ENCODE assay signal across 19 cellular contexts in the genomic region with DNA sequence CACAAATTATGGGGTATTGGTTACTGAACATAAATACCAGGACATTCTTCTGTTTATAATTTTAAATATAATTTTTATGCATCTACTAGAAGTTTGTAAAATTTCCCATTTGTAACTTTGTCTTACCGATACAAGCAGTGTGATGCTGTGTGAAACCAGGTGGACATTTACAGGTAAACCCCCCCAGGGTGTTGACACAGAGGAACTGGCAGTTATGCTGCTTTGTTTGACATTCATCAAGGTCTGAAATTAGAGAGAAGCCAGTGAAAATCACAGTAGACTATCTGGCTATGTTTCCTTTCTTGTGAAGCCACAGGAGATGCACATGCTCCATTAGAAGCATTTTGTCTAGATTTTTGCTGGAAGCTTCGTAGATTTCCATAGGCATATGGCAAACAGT.
"Had no signal": no experiment of that assay in that cellular context is flagged by ENCODE, and none has a peak within 500 bp of the region (broad histone marks: within the 10 kb centered on the region; RNA-seq: fewer than 3 reads in every experiment).

No MANE protein-coding gene starts in this region.

- FAIRE-seq: kidney, pancreas had no signal

- DNase-seq: dermis blood vessel endothelial cell; effector CD8-positive, alpha-beta T cell; foreskin melanocyte; head of caudate nucleus; kidney; left cardiac atrium; left ventricle myocardium superior; mesenchymal stem cell; midbrain; naive B cell; occipital lobe; pancreas; right lobe of liver; stimulated activated CD4-positive, alpha-beta T cell treated with anti-CD3 and anti-CD28 coated beads, Interleukin-4, amount 100 ng/mL, for 1 hour; stimulated activated CD8-positive, alpha-beta memory T cell treated with anti-CD3 and anti-CD28 coated beads, Interleukin-4, amount 100 ng/mL, for 48 hours; stimulated activated naive CD8-positive, alpha-beta T cell treated with anti-CD3 and anti-CD28 coated beads, Interleukin-15, Interleukin-2, amounts not matched to agents 100 U/mL and 50 U/mL, for 24 hours; thyroid gland; upper lobe of right lung had no signal

- ATAC-seq: left cardiac atrium; left ventricle myocardium superior; pancreas; right lobe of liver; stimulated activated effector memory CD8-positive, alpha-beta T cell treated with anti-CD3 and anti-CD28 coated beads, Interleukin-12 subunit alpha, Interleukin-12 subunit beta, amount 100 ng/mL, for 72 hours; stimulated activated naive CD8-positive, alpha-beta T cell treated with anti-CD3 and anti-CD28 coated beads, Interleukin-15, Interleukin-2, amounts not matched to agents 100 U/mL and 50 U/mL, for 24 hours; upper lobe of right lung had no signal
